In genomic region chrX:103310592-103311400, GRCh38 we compare ENCODE assay signal across 8 cellular contexts. TPM values are rescaled to one million over a fixed set of nuclear protein-coding genes. Genes with fewer than 3 reads are reported as not detected.
DNase-seq lines count a peak whose midpoint lies in the region; ATAC-seq and TF ChIP-seq lines count a peak whose summit lies in the region.

Gene BEX2, minus strand, starts transcription at chrX:103310990. Its CDS starts 1,014 bp downstream, at chrX:103309976.

- TF ChIP-seq CTCF in WERI-Rb-1 (IDR thresholded peaks at IDR 0.05; ENCODE audit: low read depth, low read length) (no peak), mammary epithelial cell (conservative IDR thresholded peaks at IDR 0.05 in 1 of 2, IDR thresholded peaks at IDR 0.05 in 1 of 2; ENCODE audit: extremely low read depth in 1 of 2, insufficient read depth in 1 of 2, low read depth in 1 of 2, low read length in 2 of 2) (no peak)

- intact Hi-C loops in mammary epithelial cell (cut with micrococcal nuclease) = no loop called here

- H3K9ac ChIP-seq in mammary epithelial cell (ENCODE audit: insufficient read depth, low read length) = peak within 1 kb of the TSS; percentile 28

- CTCF ChIA-PET in mammary epithelial cell (lab: Charles Lee; ENCODE audit: low non-redundant PET) = no interaction called here

- DNase-seq in ELF-1 (ENCODE audit: low read depth, low spot score) (peak; percentile 92), H4 (ENCODE audit: low spot score) (peak; percentile 73), NCI-H1105 treated with DMSO at 0.1 percent for 48 hours (lab: John Stamatoyannopoulos, UW) (peak; percentile 71), WERI-Rb-1 (peak; percentile 78), mammary epithelial cell (peak; percentile 62), islet precursor cell (peak; percentile 96)
- DNase-seq in stimulated activated CD4-positive, alpha-beta T cell treated with anti-CD3 and anti-CD28 coated beads, Interleukin-12 subunit alpha, Interleukin-12 subunit beta, amount 100 ng/mL, for 48 hours (ENCODE audit: low read depth in 2 of 3, low spot score in 1 of 3) = peak; percentile 66 to 76 (median 67)

- in situ Hi-C loops in mammary epithelial cell (cut with MboI; ENCODE audit: low sequenced_read_pairs in 2 of 2) = no loop called here

- peak within 1 kb of the TSS; percentile 53 for H3K4me3 ChIP-seq in WERI-Rb-1 (ENCODE audit: low read depth, low read length)
- H3K4me3 ChIP-seq in mammary epithelial cell (replicated peaks in 1 of 3; ENCODE audit: insufficient read depth in 1 of 3, low read depth in 2 of 3, low read length in 3 of 3) = peak within 1 kb of the TSS; percentile 59 to 72 (median 62)

- dilution Hi-C loops in mammary epithelial cell (cut with HindIII; ENCODE audit: low sequenced_read_pairs) = no loop called here

- H3K36me3 ChIP-seq in WERI-Rb-1 (no peaks in the 10 kb centered on the region), mammary epithelial cell (ENCODE audit: insufficient read depth, low read length) (no peaks in the 10 kb centered on the region)

- no peak for ATAC-seq in HG02840 (IDR thresholded peaks at IDR 0.05; ENCODE audit: low FRiP score, unreplicated experiment)

- H4K20me1 ChIP-seq in mammary epithelial cell (ENCODE audit: insufficient read depth, low read length) = no peaks in the 10 kb centered on the region

- no TSS peak for BruUV-seq in mammary epithelial cell (replicated peaks; lab: Mats Ljungman, UMichigan)

- no peaks in the 10 kb centered on the region for H3K4me1 ChIP-seq in mammary epithelial cell (ENCODE audit: insufficient read depth, low read length)

- WGBS in mammary epithelial cell (ENCODE audit: low coverage, missing lambda C conversion rate) = 39% methylated on average over 5 of the region's 51 CpGs

- H3K27ac ChIP-seq in WERI-Rb-1 = no peak within 1 kb of the TSS; the same call in 1 of the 2 replicates
- no peak within 1 kb of the TSS for H3K27ac ChIP-seq in mammary epithelial cell (ENCODE audit: insufficient read depth, low read depth, low read length)

- H3K79me2 ChIP-seq in mammary epithelial cell (ENCODE audit: insufficient read depth, low read length) = no peaks in the 10 kb centered on the region

- H3K27me3 ChIP-seq in WERI-Rb-1 (ENCODE audit: insufficient read depth, low read depth, severe bottlenecking) (peaks cover 28% of the 10 kb centered on the region), mammary epithelial cell (ENCODE audit: insufficient read depth, low read length) (peaks cover 3% of the 10 kb centered on the region)

- H3K4me2 ChIP-seq in mammary epithelial cell (ENCODE audit: insufficient read depth, low read depth, low read length) = peak within 1 kb of the TSS; percentile 90

- H3K9me3 ChIP-seq in WERI-Rb-1 (ENCODE audit: severe bottlenecking) (no peaks in the 10 kb centered on the region), mammary epithelial cell (replicated peaks; ENCODE audit: insufficient read depth, low read length) (no peaks in the 10 kb centered on the region)

- peak within 1 kb of the TSS; percentile 93 for H2AFZ ChIP-seq in mammary epithelial cell (ENCODE audit: low read depth, low read length)

RNA-seq across cellular contexts. Expression of gene BEX2, which starts in this region (rescaled TPM):
- 17.6 and 19.2 TPM in 2 replicates for total RNA-seq in H4 (2014; rRNA removed; shearing (Covaris generic))
- 10 to 100 TPM; 13.6 to 16.0 TPM for total RNA-seq in mammary epithelial cell
- 4.7 TPM for polyA plus RNA-seq in mammary epithelial cell
- not detected for polyA minus RNA-seq in mammary epithelial cell
